ENCODE assay signal across 11 cellular contexts in genomic region chr5:116135344-116135743, GRCh38. TPM values are rescaled to one million over a fixed set of nuclear protein-coding genes. Genes with fewer than 3 reads are reported as not detected.
DNase-seq lines count a peak whose midpoint lies in the region; ATAC-seq and TF ChIP-seq lines count a peak whose summit lies in the region.
"Had no signal": no experiment of that assay in that cellular context is flagged by ENCODE, and none has a peak within 500 bp of the region (broad histone marks: within the 10 kb centered on the region; RNA-seq: fewer than 3 reads in every experiment).

No MANE protein-coding gene starts in this region.

- no peaks in the 10 kb centered on the region for H3K27me3 Mint-ChIP-seq in natural killer cell treated with Interleukin-12 subunit alpha and Interleukin-12 subunit beta and Interleukin-15 and Interleukin-18, amount 100 ng/mL, for 72 hours

- H3K4me2 ChIP-seq in Karpas-422 (ENCODE audit: low read depth, low read length, poor library complexity, severe bottlenecking) = peak overlapping the region; percentile 65

- H3K4me1 Mint-ChIP-seq in natural killer cell treated with Interleukin-12 subunit alpha and Interleukin-12 subunit beta and Interleukin-15 and Interleukin-18, amount 100 ng/mL, for 72 hours (ENCODE audit: low read depth in 2 of 2) = peaks cover 9 to 31% of the 10 kb centered on the region in 2 donors

- H3K9me3 ChIP-seq in Karpas-422 (ENCODE audit: low read length) (no peaks in the 10 kb centered on the region), heart left ventricle (no peaks in the 10 kb centered on the region)

- TF ChIP-seq POLR2A in heart left ventricle (IDR thresholded peaks at IDR 0.05) = no peak

- no peak overlapping the region for H3K4me3 Mint-ChIP-seq in natural killer cell treated with Interleukin-12 subunit alpha and Interleukin-12 subunit beta and Interleukin-15 and Interleukin-18, amount 100 ng/mL, for 72 hours
- H3K4me3 Mint-ChIP-seq: T-helper 1 cell treated with Interleukin-12 subunit alpha and Interleukin-12 subunit beta and Interleukin-4 antibody, amounts not matched to agents 30 μg/mL and 1 μg/mL, for 36 hours had no signal

- no peaks in the 10 kb centered on the region for H4K20me1 ChIP-seq in Karpas-422 (ENCODE audit: insufficient read depth, low read depth, low read length)

- intact Hi-C loops in heart left ventricle (cut with DNase I) = loop anchor here in 8 of 10 donors (5.0 to 10.0 kb wide), 5 partner anchors 229 to 812 kb away; partner anchors contain the start of gene SEMA6A (in 7 of the 8)

- no peaks in the 10 kb centered on the region for H3K36me3 Mint-ChIP-seq in natural killer cell treated with Interleukin-12 subunit alpha and Interleukin-12 subunit beta and Interleukin-15 and Interleukin-18, amount 100 ng/mL, for 72 hours

- TF ChIP-seq CTCF in heart left ventricle (IDR thresholded peaks at IDR 0.05) (no peak), foreskin fibroblast (IDR thresholded peaks at IDR 0.05; ENCODE audit: low read depth, low read length) (no peak)

- H3K36me3 ChIP-seq in Karpas-422 (ENCODE audit: insufficient read depth, low read length) (no peaks in the 10 kb centered on the region), heart left ventricle (peaks cover 0 to 21% (median 7%) of the 10 kb centered on the region in 9 donors)

- no peak overlapping the region for H2AFZ ChIP-seq in Karpas-422 (ENCODE audit: low read length)

- no peak for DNase-seq in activated CD4-positive, CD25-positive, alpha-beta regulatory T cell treated with anti-CD3 and anti-CD28 coated beads, Interleukin-2, amount 50 U/mL, for 72 hours
- DNase-seq in Karpas-422 (peak; percentile 64), heart left ventricle (no peak), NCI-H1105 (lab: John Stamatoyannopoulos, UW) (no peak), foreskin fibroblast (no peak)
- DNase-seq in natural killer cell treated with Interleukin-12 subunit alpha and Interleukin-12 subunit beta and Interleukin-15 and Interleukin-18, amount 100 ng/mL, for 72 hours (ENCODE audit: low spot score) = no peak
- DNase-seq: effector CD8-positive, alpha-beta T cell had no signal

- H3K9ac ChIP-seq in Karpas-422 (ENCODE audit: low read length) = peak overlapping the region; percentile 25

- H3K4me1 ChIP-seq in Karpas-422 (ENCODE audit: low read length) (peaks cover 21% of the 10 kb centered on the region), heart left ventricle (peaks cover 0 to 16% (median 1%) of the 10 kb centered on the region in 12 donors)

- peak; percentile 86 to 91 for ATAC-seq in activated CD4-positive, CD25-positive, alpha-beta regulatory T cell treated with anti-CD3 and anti-CD28 coated beads, Interleukin-2, amount 50 U/mL, for 24 hours
- ATAC-seq in HG02588 (IDR thresholded peaks at IDR 0.05; ENCODE audit: unreplicated experiment) (peak; percentile 100), heart left ventricle (no peak)
- ATAC-seq in natural killer cell treated with Interleukin-12 subunit alpha and Interleukin-12 subunit beta and Interleukin-15 and Interleukin-18, amount 100 ng/mL, for 72 hours = peak; percentile 89 to 91

- 79 to 86% (median 80%) methylated on average over 5 of the region's 5 CpGs for WGBS in heart left ventricle, 4 donors

- H3K27me3 ChIP-seq in Karpas-422 (ENCODE audit: low read length) = no peaks in the 10 kb centered on the region
- no peaks in the 10 kb centered on the region for H3K27me3 ChIP-seq in heart left ventricle

- no peak overlapping the region for H3K27ac Mint-ChIP-seq in natural killer cell treated with Interleukin-12 subunit alpha and Interleukin-12 subunit beta and Interleukin-15 and Interleukin-18, amount 100 ng/mL, for 72 hours
- H3K27ac Mint-ChIP-seq: T-helper 1 cell treated with Interleukin-12 subunit alpha and Interleukin-12 subunit beta and Interleukin-4 antibody, amounts not matched to agents 30 μg/mL and 1 μg/mL, for 36 hours had no signal

- H3K27ac ChIP-seq in Karpas-422 (ENCODE audit: low read length) = peak overlapping the region; percentile 32; the same call in 1 of the 2 replicates
- no peak overlapping the region for H3K27ac ChIP-seq in heart left ventricle
- H3K27ac ChIP-seq: HL-60 had no signal

- no peaks in the 10 kb centered on the region for H3K9me2 ChIP-seq in Karpas-422 (replicated peaks; ENCODE audit: insufficient read depth, low read length)

- no peaks in the 10 kb centered on the region for H3K9me3 Mint-ChIP-seq in natural killer cell treated with Interleukin-12 subunit alpha and Interleukin-12 subunit beta and Interleukin-15 and Interleukin-18, amount 100 ng/mL, for 72 hours
- H3K9me3 Mint-ChIP-seq: T-helper 1 cell treated with Interleukin-12 subunit alpha and Interleukin-12 subunit beta and Interleukin-4 antibody, amounts not matched to agents 30 μg/mL and 1 μg/mL, for 36 hours had no signal

- H3K4me3 ChIP-seq in Karpas-422 (ENCODE audit: low read length) (peak overlapping the region; percentile 19; the same call in 1 of the 2 replicates), heart left ventricle (no peak overlapping the region), foreskin fibroblast (ENCODE audit: low read depth in 1 of 2, low read length in 2 of 2) (no peak overlapping the region)

- H3K79me2 ChIP-seq in Karpas-422 (ENCODE audit: low read length) = peaks cover 29% of the 10 kb centered on the region

RNA-seq across cellular contexts. Expression of gene COMMD10, which starts 50.5 kb away (rescaled TPM):
- 30.2 and 80.6 TPM in 2 replicates for total RNA-seq in Karpas-422 (2014; rRNA removed; shearing (Covaris generic); ENCODE audit: low replicate concordance)
- 10 to 100 TPM; 26.9 to 34.9 TPM for total RNA-seq in natural killer cell treated with Interleukin-12 subunit alpha and Interleukin-12 subunit beta and Interleukin-15 and Interleukin-18, amount 100 ng/mL, for 72 hours
- total RNA-seq in heart left ventricle = 10 to 100 TPM; 25.2 to 42.2 (median 29.8) TPM
- polyA plus RNA-seq in heart left ventricle = 10 to 100 TPM; 26.0 to 32.5 TPM

Comparison
In these comparisons a context has a peak if more than half of its experiments do, and no peak if none do; other contexts are left out.
1. ATAC-seq: peak in activated CD4-positive, CD25-positive, alpha-beta regulatory T cell treated with anti-CD3 and anti-CD28 coated beads, Interleukin-2, amount 50 U/mL, for 24 hours (2 of 2), HG02588 (single experiment) and natural killer cell treated with Interleukin-12 subunit alpha and Interleukin-12 subunit beta and Interleukin-15 and Interleukin-18, amount 100 ng/mL, for 72 hours (2 of 2); none in heart left ventricle (0 of 4).